Comparison of ENCODE assay signal across 8 cellular contexts in the genomic region with DNA sequence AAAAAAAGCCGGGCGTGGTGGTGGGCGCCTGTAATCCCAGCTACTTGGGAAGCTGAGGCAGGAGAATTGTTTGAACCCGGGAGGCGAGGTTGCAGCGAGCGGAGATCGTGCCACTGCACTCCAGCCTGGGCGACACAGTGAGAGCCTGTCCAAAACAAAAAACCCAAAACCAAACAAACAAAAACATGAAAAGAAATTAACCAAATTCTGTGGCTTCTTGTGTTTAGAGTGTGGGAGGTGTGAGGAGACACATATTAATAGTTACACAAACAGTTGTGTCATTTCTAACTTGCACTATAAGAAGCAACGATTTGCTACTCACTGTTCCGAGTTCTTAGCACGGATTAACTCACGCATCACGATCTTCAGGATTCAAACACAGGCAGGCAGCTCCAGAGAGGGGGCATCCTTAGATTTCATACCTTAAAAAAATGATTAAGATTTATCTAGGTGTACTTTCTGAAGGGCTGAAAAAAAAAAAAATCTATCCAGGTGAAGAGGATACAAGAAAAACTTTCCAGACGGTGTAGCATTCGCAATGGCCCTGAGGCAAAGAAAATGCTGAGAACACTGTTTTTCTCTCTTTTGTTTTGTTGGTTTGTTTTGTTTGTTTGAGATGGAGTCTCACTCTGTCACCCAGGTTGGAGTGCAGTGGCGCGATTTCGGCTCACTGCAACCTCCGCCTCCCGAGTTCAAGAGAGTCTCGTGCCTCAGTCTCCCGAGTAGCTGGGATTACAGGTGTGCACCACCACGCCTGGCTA. TPM values are rescaled to one million over a fixed set of nuclear protein-coding genes. Genes with fewer than 3 reads are reported as not detected.
DNase-seq lines count a peak whose midpoint lies in the region; ATAC-seq and TF ChIP-seq lines count a peak whose summit lies in the region.

No MANE protein-coding gene starts in this region.

- CTCF ChIA-PET in GM10248 (lab: Yijun Ruan, JAX): interaction anchor here (0.7 to 14.2 kb wide), 4 partner anchors 16 to 202 kb away, joined by 3 to 185 read pairs (median 10); no protein-coding TSS in a partner anchor

- peaks cover 2% of the 10 kb centered on the region for H3K4me1 ChIP-seq in thymus (ENCODE audit: control insufficient read depth, insufficient read depth, low read length)

- no peaks in the 10 kb centered on the region for H3K9me3 ChIP-seq in thymus (ENCODE audit: control insufficient read depth)

- WGBS in thymus: 70% methylated on average over 24 of the region's 24 CpGs

- peak; percentile 61 for ATAC-seq in HG02798 (IDR thresholded peaks at IDR 0.05; ENCODE audit: poor library complexity, unreplicated experiment)

- H3K27me3 Mint-ChIP-seq in activated naive CD4-positive, alpha-beta T cell treated with anti-CD3 and anti-CD28 coated beads, Interleukin-2, amount 50 U/mL, for 24 hours: no peaks in the 10 kb centered on the region

- TF ChIP-seq CTCF in GM10248 (IDR thresholded peaks at IDR 0.05; ENCODE audit: control extremely low read depth, extremely low read depth, low read depth, missing control alignments) (no peak), kidney epithelial cell (IDR thresholded peaks at IDR 0.05; ENCODE audit: insufficient read depth, low read length, poor library complexity, severe bottlenecking) (no peak)

- peak overlapping the region; percentile 59 for H3K27ac ChIP-seq in thymus (ENCODE audit: low read depth)

- H3K4me3 Mint-ChIP-seq in activated naive CD4-positive, alpha-beta T cell treated with anti-CD3 and anti-CD28 coated beads, Interleukin-2, amount 50 U/mL, for 24 hours: peak overlapping the region; percentile 94

- H3K36me3 Mint-ChIP-seq in activated naive CD4-positive, alpha-beta T cell treated with anti-CD3 and anti-CD28 coated beads, Interleukin-2, amount 50 U/mL, for 24 hours: no peaks in the 10 kb centered on the region

- peaks cover 16% of the 10 kb centered on the region for H3K4me1 Mint-ChIP-seq in activated naive CD4-positive, alpha-beta T cell treated with anti-CD3 and anti-CD28 coated beads, Interleukin-2, amount 50 U/mL, for 24 hours

- H3K36me3 ChIP-seq in kidney epithelial cell (ENCODE audit: control insufficient read depth, insufficient read depth, low read length) (no peaks in the 10 kb centered on the region), thymus (ENCODE audit: control insufficient read depth, insufficient read depth) (no peaks in the 10 kb centered on the region)

- H3K27me3 ChIP-seq in kidney epithelial cell (ENCODE audit: control insufficient read depth, insufficient read depth, low read length) (no peaks in the 10 kb centered on the region), thymus (ENCODE audit: control insufficient read depth, insufficient read depth) (no peaks in the 10 kb centered on the region)

- DNase-seq in GM10248 (ENCODE audit: extremely low spot score): peak; percentile 77
- DNase-seq in kidney epithelial cell (ENCODE audit: low read depth): no peak
- DNase-seq in KG1 (lab: John Stamatoyannopoulos, UW): no peak
- DNase-seq in NCI-H226: no peak
- DNase-seq in Ammon's horn (ENCODE audit: low spot score): no peak

- peak overlapping the region; percentile 96 for H3K27ac Mint-ChIP-seq in activated naive CD4-positive, alpha-beta T cell treated with anti-CD3 and anti-CD28 coated beads, Interleukin-2, amount 50 U/mL, for 24 hours

- POLR2A ChIA-PET in GM10248 (lab: Yijun Ruan, JAX): interaction anchor here (0.6 to 1.2 kb wide), 5 partner anchors 14 to 130 kb away, joined by 3 to 9 read pairs (median 4); no protein-coding TSS in a partner anchor

- no peaks in the 10 kb centered on the region for H3K9me3 Mint-ChIP-seq in activated naive CD4-positive, alpha-beta T cell treated with anti-CD3 and anti-CD28 coated beads, Interleukin-2, amount 50 U/mL, for 24 hours

- peak overlapping the region; percentile 67 for H3K4me3 ChIP-seq in kidney epithelial cell (ENCODE audit: low read depth, low read length)
- H3K4me3 ChIP-seq in thymus (ENCODE audit: low read length): peak overlapping the region; percentile 63

RNA-seq across cellular contexts. Expression of a gene that starts 0.7 kb away (rescaled TPM):
- 52.4 and 65.6 TPM in 2 replicates for total RNA-seq in kidney epithelial cell
- polyA plus RNA-seq in thymus: 41.6 TPM

RNA-seq across cellular contexts. Expression of a gene that starts 25.4 kb away (rescaled TPM):
- total RNA-seq in kidney epithelial cell: 158 and 164 TPM in 2 replicates
- 22.6 TPM for polyA plus RNA-seq in thymus

RNA-seq across cellular contexts. Expression of a gene that starts 35.0 kb away (rescaled TPM):
- 163 and 235 TPM in 2 replicates for total RNA-seq in kidney epithelial cell
- 57.7 TPM for polyA plus RNA-seq in thymus

RNA-seq across cellular contexts. Expression of a gene that starts 42.1 kb away (rescaled TPM):
- total RNA-seq in kidney epithelial cell: 37.6 and 40.7 TPM in 2 replicates
- 39.5 TPM for polyA plus RNA-seq in thymus

RNA-seq across cellular contexts. Expression of a gene that starts 47.7 kb away (rescaled TPM):
- total RNA-seq in kidney epithelial cell: 33.6 and 37.6 TPM in 2 replicates
- polyA plus RNA-seq in thymus: 89.1 TPM
